ENCODE assay signal across 10 cellular contexts in the genomic region with DNA sequence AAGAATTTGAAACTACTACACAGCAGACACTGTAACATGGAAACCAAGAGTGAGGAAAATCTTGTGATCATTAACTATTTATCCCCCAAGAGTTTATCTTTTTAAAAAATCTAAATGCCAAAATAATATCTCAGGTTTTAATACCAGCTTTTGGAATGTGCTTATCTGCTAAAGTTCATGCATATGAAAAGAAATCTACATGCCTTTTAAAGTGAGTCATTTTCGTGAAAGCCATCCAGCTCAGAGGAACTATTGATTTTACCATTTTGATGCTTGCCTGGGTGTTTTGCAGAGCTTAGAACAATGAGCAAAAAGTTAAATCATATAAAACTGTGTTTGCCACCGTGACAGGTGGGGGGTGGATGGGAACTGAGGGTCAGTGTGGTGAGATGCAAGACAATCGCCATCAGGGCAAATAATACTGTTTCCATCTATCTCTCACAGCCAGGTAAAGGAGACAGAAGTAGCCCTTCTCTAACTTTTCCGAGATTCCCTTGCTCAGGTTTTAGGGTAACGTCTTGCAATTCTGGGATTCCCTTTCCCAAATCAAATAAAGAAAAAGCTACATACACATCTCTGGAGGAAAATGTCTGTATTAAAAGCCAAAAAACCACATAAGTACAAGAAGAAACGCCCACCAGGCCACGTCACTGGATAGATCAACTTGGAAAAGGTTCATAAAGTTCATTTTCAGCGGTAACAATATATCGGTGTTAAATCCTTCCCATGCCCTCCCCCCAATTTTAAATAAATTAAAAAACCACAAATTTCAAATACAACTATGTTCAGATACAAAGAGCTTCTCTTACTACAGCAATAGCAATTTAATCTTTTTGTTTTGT. TPM values are rescaled to one million over a fixed set of nuclear protein-coding genes. Genes with fewer than 3 reads are reported as not detected.
DNase-seq lines count a peak whose midpoint lies in the region; ATAC-seq, FAIRE-seq and TF ChIP-seq lines count a peak whose summit lies in the region.
"Had no signal": no experiment of that assay in that cellular context is flagged by ENCODE, and none has a peak within 500 bp of the region (broad histone marks: within the 10 kb centered on the region; RNA-seq: fewer than 3 reads in every experiment).

No MANE protein-coding gene starts in this region.

- intact Hi-C loops in right cardiac atrium (cut with DNase I) = loop anchor here in 2 of 4 donors (10.0 kb wide), 2 partner anchors 271 to 291 kb away; no protein-coding TSS in a partner anchor

- no peaks in the 10 kb centered on the region for H3K9me3 ChIP-seq in keratinocyte (ENCODE audit: control insufficient read depth, low read depth, low read length)
- no peaks in the 10 kb centered on the region for H3K9me3 ChIP-seq in right cardiac atrium (ENCODE audit: control insufficient read depth, low read length)
- H3K9me3 ChIP-seq: gastrocnemius medialis had no signal

- no peaks in the 10 kb centered on the region for H3K9me1 ChIP-seq in keratinocyte (ENCODE audit: control insufficient read depth, extremely low read depth, insufficient read depth, low read length)

- peak overlapping the region; percentile 75 for H3K4me3 Mint-ChIP-seq in activated naive CD8-positive, alpha-beta T cell treated with anti-CD3 and anti-CD28 coated beads, Interleukin-2, amount 50 U/mL, for 24 hours

- H3K27me3 ChIP-seq in keratinocyte (ENCODE audit: control insufficient read depth, extremely low read depth, insufficient read depth, low read length) = peaks cover 11% of the 10 kb centered on the region
- no peaks in the 10 kb centered on the region for H3K27me3 ChIP-seq in right cardiac atrium (ENCODE audit: control insufficient read depth, insufficient read depth)

- H2AFZ ChIP-seq in keratinocyte (ENCODE audit: control insufficient read depth, low read length) = no peak overlapping the region

- H3K27ac Mint-ChIP-seq in activated naive CD8-positive, alpha-beta T cell treated with anti-CD3 and anti-CD28 coated beads, Interleukin-2, amount 50 U/mL, for 24 hours = no peak overlapping the region

- peaks cover 74% of the 10 kb centered on the region for H3K27me3 Mint-ChIP-seq in activated naive CD8-positive, alpha-beta T cell treated with anti-CD3 and anti-CD28 coated beads, Interleukin-2, amount 50 U/mL, for 24 hours

- H3K4me2 ChIP-seq in keratinocyte (ENCODE audit: control insufficient read depth, extremely low read depth, insufficient read depth, low read depth, low read length) = peak overlapping the region; percentile 80

- no peak for TF ChIP-seq CTCF in keratinocyte (optimal IDR thresholded peaks at IDR 0.05 in 1 of 3, IDR thresholded peaks at IDR 0.05 in 1 of 3, conservative IDR thresholded peaks at IDR 0.05 in 1 of 3; ENCODE audit: extremely low read depth in 1 of 3, insufficient read depth in 2 of 3, low read length in 3 of 3)

- no peaks in the 10 kb centered on the region for H3K9me3 Mint-ChIP-seq in activated naive CD8-positive, alpha-beta T cell treated with anti-CD3 and anti-CD28 coated beads, Interleukin-2, amount 50 U/mL, for 24 hours

- no peak for ATAC-seq in activated naive CD8-positive, alpha-beta T cell treated with anti-CD3 and anti-CD28 coated beads, Interleukin-2, amount 50 U/mL, for 24 hours
- ATAC-seq in GM18519 (IDR thresholded peaks at IDR 0.05; ENCODE audit: low FRiP score, unreplicated experiment) (no peak), right cardiac atrium (no peak)

- peaks cover 15% of the 10 kb centered on the region for H3K4me1 Mint-ChIP-seq in activated naive CD8-positive, alpha-beta T cell treated with anti-CD3 and anti-CD28 coated beads, Interleukin-2, amount 50 U/mL, for 24 hours

- FAIRE-seq in keratinocyte (lab: Jason Lieb, UNC) = peak; percentile 63

- H3K27ac ChIP-seq in keratinocyte (ENCODE audit: control insufficient read depth, insufficient read depth, low read length) (no peak overlapping the region), right cardiac atrium (ENCODE audit: low read length) (no peak overlapping the region)
- H3K27ac ChIP-seq: gastrocnemius medialis had no signal

- DNase-seq in stimulated activated CD4-positive, alpha-beta T cell treated with anti-CD3 and anti-CD28 coated beads, Interleukin-2, amount 100 ng/mL, for 4 hours (ENCODE audit: low read depth) = peak; percentile 14
- no peak for DNase-seq in stimulated activated CD4-positive, alpha-beta T cell treated with anti-CD3 and anti-CD28 coated beads, Interleukin-2, amount 100 ng/mL, for 48 hours
- peak; percentile 35 for DNase-seq in activated naive CD8-positive, alpha-beta T cell treated with anti-CD3 and anti-CD28 coated beads, Interleukin-2, amount 50 U/mL, for 24 hours
- DNase-seq in keratinocyte (ENCODE audit: low read depth, low spot score) = no peak
- DNase-seq in SIG-M5 treated with dmso at 0.1 percent for 504 hours (lab: John Stamatoyannopoulos, UW; ENCODE audit: unreplicated experiment) = no peak
- no peak for DNase-seq in central memory CD4-positive, alpha-beta T cell
- DNase-seq in right cardiac atrium = no peak
- DNase-seq: SIG-M5 had no signal

- no peaks in the 10 kb centered on the region for H3K36me3 Mint-ChIP-seq in activated naive CD8-positive, alpha-beta T cell treated with anti-CD3 and anti-CD28 coated beads, Interleukin-2, amount 50 U/mL, for 24 hours (ENCODE audit: low read depth)

- H3K36me3 ChIP-seq in keratinocyte (ENCODE audit: control insufficient read depth in 2 of 2, extremely low read depth in 1 of 2, insufficient read depth in 2 of 2, low read length in 2 of 2) = no peaks in the 10 kb centered on the region
- H3K36me3 ChIP-seq: gastrocnemius medialis had no signal

- WGBS in right cardiac atrium = 49% methylated on average over 9 of the region's 9 CpGs

- H3K4me1 ChIP-seq in keratinocyte (ENCODE audit: control insufficient read depth, extremely low read depth, insufficient read depth, low read length) (peaks cover 21% of the 10 kb centered on the region), right cardiac atrium (ENCODE audit: control insufficient read depth, insufficient read depth, low read length) (no peaks in the 10 kb centered on the region)

- no peaks in the 10 kb centered on the region for H3K79me2 ChIP-seq in keratinocyte (ENCODE audit: control insufficient read depth, insufficient read depth, low read length)

- dilution Hi-C loops in keratinocyte (cut with MboI; ENCODE audit: extremely low pct_ligation_motif_present, low sequenced_read_pairs) = no loop called here

- H3K9ac ChIP-seq in keratinocyte (ENCODE audit: control insufficient read depth, extremely low read depth, insufficient read depth, low read length) = peak overlapping the region; percentile 70

- H3K4me3 ChIP-seq in keratinocyte (ENCODE audit: control insufficient read depth in 2 of 3, extremely low read depth in 1 of 3, insufficient read depth in 2 of 3, low read depth in 1 of 3, low read length in 3 of 3) (peak overlapping the region; percentile 52 to 76 (median 73)), right cardiac atrium (ENCODE audit: low read length) (no peak overlapping the region)

- no peaks in the 10 kb centered on the region for H4K20me1 ChIP-seq in keratinocyte (ENCODE audit: control insufficient read depth, extremely low read depth, insufficient read depth, low read length)

RNA-seq across cellular contexts. Expression of gene TMEM158, which starts 2.0 kb away (rescaled TPM):
- 2.0 to 3.4 TPM (median 2.0 TPM) in 3 replicates for polyA plus RNA-seq in keratinocyte
- 0.96 TPM for polyA plus RNA-seq in keratinocyte (2011; ENCODE audit: low read depth)
- polyA plus RNA-seq in keratinocyte (2011; cell fraction: cytosol; rRNA removed) = 1.9 and 3.7 TPM in 2 replicates
- 2.3 and 3.1 TPM in 2 replicates for polyA plus RNA-seq in keratinocyte (2011; cell fraction: nucleus; rRNA removed)
- 1.3 and 6.2 TPM in 2 replicates for polyA plus RNA-seq in keratinocyte (2012; ENCODE audit: low replicate concordance)
- 0.75 to 0.86 TPM (median 0.76 TPM) in 3 replicates for polyA minus RNA-seq in keratinocyte
- polyA minus RNA-seq in keratinocyte (2011; cell fraction: cytosol; rRNA and poly(A)+ RNA removed) = 6.1 TPM
- polyA minus RNA-seq in keratinocyte (2011; cell fraction: nucleus; rRNA and poly(A)+ RNA removed) = 0.62 and 0.74 TPM in 2 replicates
- under 1 TPM in 3 of 4 donors, not detected in 1; 0.12 to 0.39 (median 0.17) TPM for total RNA-seq in right cardiac atrium
- 0.20 TPM for polyA plus RNA-seq in right cardiac atrium

Comparison
In these comparisons a context has a peak if more than half of its experiments do, and no peak if none do; other contexts are left out.
1. DNase-seq: peak in stimulated activated CD4-positive, alpha-beta T cell treated with anti-CD3 and anti-CD28 coated beads, Interleukin-2, amount 100 ng/mL, for 4 hours (single experiment) and activated naive CD8-positive, alpha-beta T cell treated with anti-CD3 and anti-CD28 coated beads, Interleukin-2, amount 50 U/mL, for 24 hours (single experiment); none in stimulated activated CD4-positive, alpha-beta T cell treated with anti-CD3 and anti-CD28 coated beads, Interleukin-2, amount 100 ng/mL, for 48 hours (0 of 2), keratinocyte (single experiment), SIG-M5 treated with dmso at 0.1 percent for 504 hours (single experiment), central memory CD4-positive, alpha-beta T cell (single experiment) and right cardiac atrium (0 of 3).